In genomic region chr2:16012626-16013501, GRCh38 we compare ENCODE assay signal across 11 cellular contexts.
DNase-seq lines count a peak whose midpoint lies in the region; TF ChIP-seq lines count a peak whose summit lies in the region.
"Had no signal": no experiment of that assay in that cellular context is flagged by ENCODE, and none has a peak within 500 bp of the region (broad histone marks: within the 10 kb centered on the region; RNA-seq: fewer than 3 reads in every experiment).

No MANE protein-coding gene starts in this region.

- no peaks in the 10 kb centered on the region for H3K9me3 Mint-ChIP-seq in T-helper 2 cell treated with Interferon-gamma antibody and Interleukin-4, amounts not matched to agents 5 μg/mL and 100 μg/mL, for 36 hours
- no peaks in the 10 kb centered on the region for H3K9me3 Mint-ChIP-seq in type B pancreatic cell

- DNase-seq in T-helper 2 cell treated with Interferon-gamma antibody and Interleukin-4, amounts not matched to agents 5 μg/mL and 100 μg/mL, for 36 hours (ENCODE audit: low spot score), result no peak
- DNase-seq in T-helper 2 cell (no peak), type B pancreatic cell (ENCODE audit: extremely low spot score, unreplicated experiment) (no peak), HPDE6-E6E7 (ENCODE audit: extremely low spot score) (no peak), brain microvascular endothelial cell (no peak), DMS114 treated with DMSO at 0.1 percent for 48 hours (lab: John Stamatoyannopoulos, UW; ENCODE audit: unreplicated experiment) (no peak)
- DNase-seq: effector CD8-positive, alpha-beta T cell; NCI-H1436; tibial artery had no signal

- no peaks in the 10 kb centered on the region for H3K36me3 ChIP-seq in brain microvascular endothelial cell (replicated peaks)
- H3K36me3 ChIP-seq: tibial artery had no signal

- peaks cover 29% of the 10 kb centered on the region for H3K27me3 Mint-ChIP-seq in T-helper 2 cell treated with Interferon-gamma antibody and Interleukin-4, amounts not matched to agents 5 μg/mL and 100 μg/mL, for 36 hours (ENCODE audit: low read depth)
- peaks cover 5% of the 10 kb centered on the region for H3K27me3 Mint-ChIP-seq in type B pancreatic cell

- in situ Hi-C loops in brain microvascular endothelial cell (cut with HindIII; ENCODE audit: low pct_ligation_motif_present, low sequenced_read_pairs), result no loop called here

- H3K27me3 ChIP-seq in layer of hippocampus (ENCODE audit: control insufficient read depth, insufficient read depth, low read length) (no peaks in the 10 kb centered on the region), brain microvascular endothelial cell (replicated peaks) (peaks cover 3% of the 10 kb centered on the region)

- H3K4me3 Mint-ChIP-seq in T-helper 2 cell treated with Interferon-gamma antibody and Interleukin-4, amounts not matched to agents 5 μg/mL and 100 μg/mL, for 36 hours, result no peak overlapping the region
- peak overlapping the region; percentile 76 for H3K4me3 Mint-ChIP-seq in type B pancreatic cell

- TF ChIP-seq CTCF in VCaP (conservative IDR thresholded peaks at IDR 0.05), result no peak
- TF ChIP-seq CTCF in type B pancreatic cell (conservative IDR thresholded peaks at IDR 0.05), result no peak
- no peak for TF ChIP-seq CTCF in brain microvascular endothelial cell (IDR thresholded peaks at IDR 0.05; ENCODE audit: low read depth, low read length, missing control alignments)

- H3K4me1 Mint-ChIP-seq in T-helper 2 cell treated with Interferon-gamma antibody and Interleukin-4, amounts not matched to agents 5 μg/mL and 100 μg/mL, for 36 hours (ENCODE audit: low read depth), result no peaks in the 10 kb centered on the region
- peaks cover 22% of the 10 kb centered on the region for H3K4me1 Mint-ChIP-seq in type B pancreatic cell (ENCODE audit: unreplicated experiment)

- H3K27ac ChIP-seq in VCaP (peak overlapping the region; percentile 68), layer of hippocampus (ENCODE audit: low read depth, low read length) (peak overlapping the region; percentile 60), brain microvascular endothelial cell (no peak overlapping the region)
- H3K27ac ChIP-seq: tibial artery had no signal

- no peaks in the 10 kb centered on the region for H3K36me3 Mint-ChIP-seq in T-helper 2 cell treated with Interferon-gamma antibody and Interleukin-4, amounts not matched to agents 5 μg/mL and 100 μg/mL, for 36 hours (ENCODE audit: low read depth)
- no peaks in the 10 kb centered on the region for H3K36me3 Mint-ChIP-seq in type B pancreatic cell

- no peak overlapping the region for H3K4me3 ChIP-seq in brain microvascular endothelial cell (ENCODE audit: low read depth, low read length)
- H3K4me3 ChIP-seq: tibial artery had no signal

- peak overlapping the region; percentile 2 for H3K27ac Mint-ChIP-seq in T-helper 2 cell treated with Interferon-gamma antibody and Interleukin-4, amounts not matched to agents 5 μg/mL and 100 μg/mL, for 36 hours
- peak overlapping the region; percentile 77 for H3K27ac Mint-ChIP-seq in type B pancreatic cell
